Comparison of ENCODE assay signal across 18 cellular contexts in genomic region chr5:7190727-7191126, GRCh38.
A peak's percentile ranks its signal among the peaks of the same experiment; 100 is the strongest.
DNase-seq lines count a peak whose midpoint lies in the region; TF ChIP-seq lines count a peak whose summit lies in the region.
"Had no signal": no experiment of that assay in that cellular context is flagged by ENCODE, and none has a peak within 500 bp of the region (broad histone marks: within the 10 kb centered on the region; RNA-seq: fewer than 3 reads in every experiment).

No MANE protein-coding gene starts in this region.

- WGBS in adrenal gland, 4 donors, result 19 to 36% (median 30%) methylated on average over 4 of the region's 4 CpGs

- TF ChIP-seq CTCF in adrenal gland (IDR thresholded peaks at IDR 0.05) (no peak), nephron (IDR thresholded peaks at IDR 0.05; ENCODE audit: unreplicated experiment in 3 of 3) (no peak)

- no peaks in the 10 kb centered on the region for H3K36me3 ChIP-seq in adrenal gland (replicated peaks in 1 of 2)

- peaks cover 20% of the 10 kb centered on the region for H3K27me3 Mint-ChIP-seq in nephron (ENCODE audit: low read depth)
- H3K27me3 Mint-ChIP-seq: CD4-positive, CD25-positive, alpha-beta regulatory T cell had no signal

- H3K27ac ChIP-seq in adrenal gland, result peak overlapping the region in 1 of 5 donors; percentile 14
- H3K27ac ChIP-seq: HL-60 had no signal

- H3K4me3 Mint-ChIP-seq in nephron, result no peak overlapping the region
- H3K4me3 Mint-ChIP-seq: CD4-positive, CD25-positive, alpha-beta regulatory T cell had no signal

- intact Hi-C loops in adrenal gland (cut with DNase I), result no loop called here

- no peak for TF ChIP-seq POLR2A in adrenal gland (IDR thresholded peaks at IDR 0.05)

- peak overlapping the region in 2 of 3 experiments; percentile 13 to 20 for H3K27ac Mint-ChIP-seq in nephron

- no peaks in the 10 kb centered on the region for H3K4me1 ChIP-seq in adrenal gland (replicated peaks in 1 of 2)

- H3K9me3 Mint-ChIP-seq in nephron, result no peaks in the 10 kb centered on the region

- DNase-seq in Daoy (ENCODE audit: low read depth), result peak; percentile 7
- peak; percentile 81 for DNase-seq in NCI-H1105 treated with DMSO at 0.1 percent for 48 hours (lab: John Stamatoyannopoulos, UW)
- peak; percentile 28 to 78 (median 51) for DNase-seq in adrenal gland
- no peak for DNase-seq in SHP77 (lab: John Stamatoyannopoulos, UW)
- DNase-seq in foreskin melanocyte, result no peak
- no peak for DNase-seq in SIG-M5 (lab: John Stamatoyannopoulos, UW)
- DNase-seq: CD4-positive, CD25-positive, alpha-beta regulatory T cell; DND-41; H7; MM.1S; NCI-H1048; NCI-H2029 treated with DMSO at 0.1 percent for 48 hours; NCI-H510A treated with DMSO at 0.1 percent for 48 hours; NCI-H82; OCI-M1 had no signal

- peaks cover 19% of the 10 kb centered on the region for H3K4me1 Mint-ChIP-seq in nephron
- H3K4me1 Mint-ChIP-seq: CD4-positive, CD25-positive, alpha-beta regulatory T cell had no signal

- no peak overlapping the region for H3K4me3 ChIP-seq in adrenal gland
- H3K4me3 ChIP-seq: K562 had no signal

- no peaks in the 10 kb centered on the region for H3K9me3 ChIP-seq in adrenal gland (replicated peaks in 1 of 3)

- no peaks in the 10 kb centered on the region for H3K27me3 ChIP-seq in adrenal gland

- H3K36me3 Mint-ChIP-seq in nephron (ENCODE audit: low read depth), result no peaks in the 10 kb centered on the region
- H3K36me3 Mint-ChIP-seq: CD4-positive, CD25-positive, alpha-beta regulatory T cell had no signal

Comparison
In these comparisons a context has a peak if more than half of its experiments do, and no peak if none do; other contexts are left out.
1. DNase-seq: peak in Daoy (single experiment), NCI-H1105 treated with DMSO at 0.1 percent for 48 hours (single experiment) and adrenal gland (7 of 7); none in SHP77 (0 of 2), foreskin melanocyte (single experiment) and SIG-M5 (single experiment).